2 cellular contexts compared by ENCODE assay signal in the genomic region with DNA sequence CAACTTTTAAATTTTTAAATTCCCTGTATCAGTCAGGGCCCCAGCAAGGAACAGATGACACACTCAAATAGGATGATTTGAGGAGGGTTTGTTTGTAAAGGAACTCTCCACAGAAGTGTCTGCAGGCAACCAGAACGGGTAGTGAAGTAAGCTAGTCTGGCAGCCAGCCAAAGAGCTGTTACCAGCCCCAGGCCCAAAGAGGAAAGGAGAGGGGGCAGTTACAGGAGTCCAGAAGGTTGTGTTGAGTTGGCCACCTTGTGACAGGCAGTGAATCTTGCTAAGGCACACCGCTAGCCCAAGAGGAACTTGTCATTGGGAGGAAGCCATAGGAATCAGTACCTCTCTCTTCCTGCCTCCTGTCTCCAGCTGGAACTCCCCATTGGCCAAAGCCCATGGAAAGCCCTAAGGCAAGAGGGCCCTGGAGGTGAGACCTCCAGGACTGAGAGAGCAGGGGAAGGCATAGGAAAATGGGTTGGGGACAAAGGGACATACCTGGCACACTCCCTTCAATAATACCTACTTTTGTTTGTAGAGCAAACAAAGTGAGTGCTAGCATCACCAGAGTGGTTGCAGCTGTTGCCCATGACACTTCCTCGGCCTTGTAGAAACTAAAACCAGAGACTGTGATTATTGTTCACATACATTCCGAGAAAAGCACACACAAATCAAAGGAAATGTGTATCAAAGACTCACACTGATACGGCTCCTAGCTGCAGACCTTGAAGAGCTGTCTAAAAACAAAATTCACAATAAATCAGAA.
TF ChIP-seq lines count a peak whose summit lies in the region.

No MANE protein-coding gene starts in this region.

TF ChIP-seq in H1, 55 proteins besides CTCF, POLR2A, EP300 and RAD21:
- TF ChIP-seq EGR1 (IDR thresholded peaks at IDR 0.05; ENCODE audit: borderline replicate concordance, low read depth, low read length) (no peak), POLR2AphosphoS5 (IDR thresholded peaks at IDR 0.05; ENCODE audit: low read depth, low read length) (no peak), NRF1 (IDR thresholded peaks at IDR 0.05; ENCODE audit: low read depth, low read length) (no peak), NANOG (IDR thresholded peaks at IDR 0.05; ENCODE audit: insufficient read depth, low read depth, low read length, poor library complexity, severe bottlenecking) (no peak), MAFK (IDR thresholded peaks at IDR 0.05; ENCODE audit: low read depth, low read length) (no peak), SIN3A (conservative IDR thresholded peaks at IDR 0.05 in 1 of 2, IDR thresholded peaks at IDR 0.05 in 1 of 2; ENCODE audit: low read depth in 1 of 2, low read length in 2 of 2) (no peak), GTF2F1 (IDR thresholded peaks at IDR 0.05; ENCODE audit: borderline replicate concordance, low read depth, low read length) (no peak), RBBP5 (IDR thresholded peaks at IDR 0.05; ENCODE audit: borderline replicate concordance, low read depth, low read length) (no peak), ASH2L (IDR thresholded peaks at IDR 0.05; ENCODE audit: low read length) (no peak)
- TF ChIP-seq, protein P1, sequence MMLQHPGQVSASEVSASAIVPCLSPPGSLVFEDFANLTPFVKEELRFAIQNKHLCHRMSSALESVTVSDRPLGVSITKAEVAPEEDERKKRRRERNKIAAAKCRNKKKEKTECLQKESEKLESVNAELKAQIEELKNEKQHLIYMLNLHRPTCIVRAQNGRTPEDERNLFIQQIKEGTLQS (IDR thresholded peaks at IDR 0.05; ENCODE audit: insufficient read depth, low read depth, low read length): no peak

TF ChIP-seq in WTC11, 78 proteins besides CTCF, POLR2A, EP300 and RAD21:
- TF ChIP-seq, protein P2, sequence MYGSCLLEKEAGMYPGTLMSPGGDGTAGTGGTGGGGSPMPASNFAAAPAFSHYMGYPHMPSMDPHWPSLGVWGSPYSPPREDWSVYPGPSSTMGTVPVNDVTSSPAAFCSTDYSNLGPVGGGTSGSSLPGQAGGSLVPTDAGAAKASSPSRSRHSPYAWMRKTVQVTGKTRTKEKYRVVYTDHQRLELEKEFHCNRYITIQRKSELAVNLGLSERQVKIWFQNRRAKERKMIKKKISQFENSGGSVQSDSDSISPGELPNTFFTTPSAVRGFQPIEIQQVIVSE (CRISPR knock-in tag; IDR thresholded peaks at IDR 0.05; ENCODE audit: borderline replicate concordance): no peak
- TF ChIP-seq, protein P3, sequence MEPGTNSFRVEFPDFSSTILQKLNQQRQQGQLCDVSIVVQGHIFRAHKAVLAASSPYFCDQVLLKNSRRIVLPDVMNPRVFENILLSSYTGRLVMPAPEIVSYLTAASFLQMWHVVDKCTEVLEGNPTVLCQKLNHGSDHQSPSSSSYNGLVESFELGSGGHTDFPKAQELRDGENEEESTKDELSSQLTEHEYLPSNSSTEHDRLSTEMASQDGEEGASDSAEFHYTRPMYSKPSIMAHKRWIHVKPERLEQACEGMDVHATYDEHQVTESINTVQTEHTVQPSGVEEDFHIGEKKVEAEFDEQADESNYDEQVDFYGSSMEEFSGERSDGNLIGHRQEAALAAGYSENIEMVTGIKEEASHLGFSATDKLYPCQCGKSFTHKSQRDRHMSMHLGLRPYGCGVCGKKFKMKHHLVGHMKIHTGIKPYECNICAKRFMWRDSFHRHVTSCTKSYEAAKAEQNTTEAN (CRISPR knock-in tag; IDR thresholded peaks at IDR 0.05): no peak
- TF ChIP-seq, protein P1 (CRISPR knock-in tag; conservative IDR thresholded peaks at IDR 0.05): no peak
- TF ChIP-seq GRHL2 (CRISPR knock-in tag; IDR thresholded peaks at IDR 0.05; ENCODE audit: insufficient replicate concordance, severe bottlenecking) (no peak), SOX15 (CRISPR knock-in tag; IDR thresholded peaks at IDR 0.05) (no peak)
- TF ChIP-seq, protein P4, sequence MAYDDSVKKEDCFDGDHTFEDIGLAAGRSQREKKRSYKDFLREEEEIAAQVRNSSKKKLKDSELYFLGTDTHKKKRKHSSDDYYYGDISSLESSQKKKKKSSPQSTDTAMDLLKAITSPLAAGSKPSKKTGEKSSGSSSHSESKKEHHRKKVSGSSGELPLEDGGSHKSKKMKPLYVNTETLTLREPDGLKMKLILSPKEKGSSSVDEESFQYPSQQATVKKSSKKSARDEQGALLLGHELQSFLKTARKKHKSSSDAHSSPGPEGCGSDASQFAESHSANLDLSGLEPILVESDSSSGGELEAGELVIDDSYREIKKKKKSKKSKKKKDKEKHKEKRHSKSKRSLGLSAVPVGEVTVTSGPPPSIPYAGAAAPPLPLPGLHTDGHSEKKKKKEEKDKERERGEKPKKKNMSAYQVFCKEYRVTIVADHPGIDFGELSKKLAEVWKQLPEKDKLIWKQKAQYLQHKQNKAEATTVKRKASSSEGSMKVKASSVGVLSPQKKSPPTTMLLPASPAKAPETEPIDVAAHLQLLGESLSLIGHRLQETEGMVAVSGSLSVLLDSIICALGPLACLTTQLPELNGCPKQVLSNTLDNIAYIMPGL (CRISPR knock-in tag; IDR thresholded peaks at IDR 0.05): no peak
